ENCODE assay signal across 8 cellular contexts in the genomic region with DNA sequence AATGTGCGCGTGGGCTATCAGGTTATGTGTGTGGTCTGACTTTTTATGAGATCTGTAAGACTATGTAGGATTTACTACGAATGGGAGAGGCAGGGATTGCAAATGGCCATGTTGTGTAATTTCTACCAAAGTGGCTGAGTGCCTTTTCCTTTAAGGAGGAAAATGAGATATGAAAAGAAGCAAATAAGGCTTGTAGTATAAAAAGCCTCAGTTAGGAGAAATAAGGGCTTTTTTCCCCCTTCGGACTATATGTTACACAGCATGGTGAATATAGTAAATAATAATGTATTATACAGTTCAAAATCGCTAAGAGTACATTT. TPM values are rescaled to one million over a fixed set of nuclear protein-coding genes. Genes with fewer than 3 reads are reported as not detected.
DNase-seq lines count a peak whose midpoint lies in the region; ATAC-seq, FAIRE-seq and TF ChIP-seq lines count a peak whose summit lies in the region.

No MANE protein-coding gene starts in this region.

- H3K9me3 Mint-ChIP-seq in H9 (peaks cover 11% of the 10 kb centered on the region in 2 experiments), glutamatergic neuron (ENCODE audit: unreplicated experiment) (peaks cover 18% of the 10 kb centered on the region)

- H4K20me1 ChIP-seq in H9 (ENCODE audit: control insufficient read depth, insufficient read depth, insufficient read length): no peaks in the 10 kb centered on the region

- no peak overlapping the region for H2BK20ac ChIP-seq in H9 (ENCODE audit: low read depth, low read length, poor library complexity, severe bottlenecking)

- no peak overlapping the region for H2AFZ ChIP-seq in H9 (ENCODE audit: low read length)

- no peak overlapping the region for H3K23ac ChIP-seq in H9 (ENCODE audit: insufficient read length, low read depth, low read length)

- H3K79me2 ChIP-seq in H9 (ENCODE audit: insufficient read depth, low read length): no peaks in the 10 kb centered on the region

- H3K4ac ChIP-seq in H9 (ENCODE audit: low read depth, low read length): no peak overlapping the region

- H3K36me3 Mint-ChIP-seq in H9 (ENCODE audit: insufficient read depth in 1 of 3, low read depth in 3 of 3) (peaks cover 0 to 10% (median 9%) of the 10 kb centered on the region in 3 experiments; a peak in 5 of 7 replicates), glutamatergic neuron (ENCODE audit: unreplicated experiment) (peaks cover 5% of the 10 kb centered on the region)

- H3K4me2 ChIP-seq in H9 (ENCODE audit: insufficient read depth, insufficient read length, low read length): peak overlapping the region; percentile 80

- no peak overlapping the region for H2BK12ac ChIP-seq in H9 (ENCODE audit: insufficient read length, low read depth, low read length)

- DNase-seq in H9 (no peak), glutamatergic neuron (no peak), small intestine (no peak), OCI-M1 (lab: John Stamatoyannopoulos, UW) (no peak), islet precursor cell (no peak), cerebellum (ENCODE audit: low spot score) (no peak)

- no peak overlapping the region for H3K56ac ChIP-seq in H9 (ENCODE audit: insufficient read length, low read depth, low read length)

- no peaks in the 10 kb centered on the region for H3K79me1 ChIP-seq in H9 (ENCODE audit: insufficient read depth, low read depth, low read length, poor library complexity, severe bottlenecking)

- no peak overlapping the region for H3T11ph ChIP-seq in H9 (ENCODE audit: low read length)

- H2BK120ac ChIP-seq in H9 (ENCODE audit: low read depth, low read length, poor library complexity, severe bottlenecking): no peak overlapping the region

- no peak overlapping the region for H2AK5ac ChIP-seq in H9 (ENCODE audit: insufficient read length, low read length)

- H2BK15ac ChIP-seq in H9 (ENCODE audit: low read depth, low read length): no peak overlapping the region

- peak overlapping the region; percentile 88 to 94 for H3K4me3 Mint-ChIP-seq in H9
- H3K4me3 Mint-ChIP-seq in glutamatergic neuron (ENCODE audit: unreplicated experiment): peak overlapping the region; percentile 95

- H3K27me3 ChIP-seq in H9 (ENCODE audit: insufficient read depth, low read length) (no peaks in the 10 kb centered on the region), small intestine (ENCODE audit: control insufficient read depth in 2 of 2, insufficient read depth in 2 of 2, low read length in 2 of 2) (no peaks in the 10 kb centered on the region)

- peaks cover 2% of the 10 kb centered on the region in 2 donors for H3K36me3 ChIP-seq in small intestine (ENCODE audit: control insufficient read depth in 2 of 2, insufficient read depth in 2 of 2, low read length in 2 of 2)

- peak overlapping the region; percentile 88; the same call in 1 of the 2 replicates for H3K14ac ChIP-seq in H9 (ENCODE audit: insufficient read depth, low read length)

- no peak for TF ChIP-seq CTCF in H9 (conservative IDR thresholded peaks at IDR 0.05)
- TF ChIP-seq CTCF in WI38 (IDR thresholded peaks at IDR 0.05; ENCODE audit: low read depth, low read length): no peak
- no peak for TF ChIP-seq CTCF in glutamatergic neuron (IDR thresholded peaks at IDR 0.05; ENCODE audit: partially characterized antibody, unreplicated experiment)

- H2BK5ac ChIP-seq in H9 (ENCODE audit: insufficient read length, low read length): no peak overlapping the region

- no peak overlapping the region for H4K8ac ChIP-seq in H9 (replicated peaks; ENCODE audit: insufficient read length, low read depth, low read length)

- peak overlapping the region; percentile 83 for H3K9ac ChIP-seq in H9 (ENCODE audit: extremely low read depth, insufficient read length, low read length)

- H4K91ac ChIP-seq in H9 (ENCODE audit: insufficient read length, low read depth, low read length): no peak overlapping the region

- 0 out of 2 replicates have a peak, but pooled peaks cover 2% of the 10 kb centered on the region for H3K27me3 Mint-ChIP-seq in H9 (ENCODE audit: low read depth)
- peaks cover 9% of the 10 kb centered on the region for H3K27me3 Mint-ChIP-seq in glutamatergic neuron (ENCODE audit: unreplicated experiment)

- no peak for FAIRE-seq in small intestine (lab: Jason Lieb, UNC)

- H3K9me3 ChIP-seq in H9 (ENCODE audit: control insufficient read depth, low read depth, low read length) (no peaks in the 10 kb centered on the region), small intestine (ENCODE audit: control insufficient read depth, low read depth) (no peaks in the 10 kb centered on the region)

- no peak overlapping the region for H3K27ac ChIP-seq in H9 (ENCODE audit: insufficient read length, low read depth, low read length)
- H3K27ac ChIP-seq in small intestine (ENCODE audit: low read depth in 1 of 2, low read length in 1 of 2): peak overlapping the region; percentile 54 to 64

- no peak for ATAC-seq in HG03045 (IDR thresholded peaks at IDR 0.05; ENCODE audit: unreplicated experiment)

- H3K4me1 Mint-ChIP-seq in H9: peaks cover 13% of the 10 kb centered on the region in 2 experiments
- peaks cover 4% of the 10 kb centered on the region for H3K4me1 Mint-ChIP-seq in glutamatergic neuron (ENCODE audit: low read depth, unreplicated experiment)

- H3K4me1 ChIP-seq in H9 (ENCODE audit: insufficient read depth, low read length) (no peaks in the 10 kb centered on the region), small intestine (ENCODE audit: control insufficient read depth in 2 of 2, insufficient read depth in 1 of 2, low read depth in 1 of 2, low read length in 1 of 2) (no peaks in the 10 kb centered on the region)

- H3K18ac ChIP-seq in H9 (ENCODE audit: insufficient read length, low read depth, low read length): peak overlapping the region; percentile 53

- peak overlapping the region; percentile 9 for H4K5ac ChIP-seq in H9 (ENCODE audit: insufficient read length, low read depth, low read length)

- no CpG with 5 or more reads among the region's 5 CpGs for WGBS in H9 (ENCODE audit: extremely low coverage, insufficient read length, low lambda C conversion rate)
- 8 to 9% (median 9%) methylated on average over 5 of the region's 5 CpGs for WGBS in small intestine, 3 donors

- H3K23me2 ChIP-seq in H9 (ENCODE audit: insufficient read length, low read depth, low read length, poor library complexity, severe bottlenecking): peaks cover 3% of the 10 kb centered on the region

- H3K27ac Mint-ChIP-seq in H9: peak overlapping the region; percentile 79 to 99 (median 96)
- H3K27ac Mint-ChIP-seq in glutamatergic neuron (ENCODE audit: unreplicated experiment): peak overlapping the region; percentile 92

- H3K4me3 ChIP-seq in WI38 (ENCODE audit: low read depth, low read length) (peak overlapping the region; percentile 95), small intestine (ENCODE audit: low read depth in 1 of 2, low read length in 2 of 2) (peak overlapping the region; percentile 58 to 78)

RNA-seq across cellular contexts. Expression of gene GPAM, which starts 0.4 kb away (rescaled TPM):
- total RNA-seq in H9 (2021): 16.0 and 18.1 TPM in 2 replicates
- 13.8 TPM for total RNA-seq in glutamatergic neuron (ENCODE audit: unreplicated experiment)
- 10 to 100 TPM in 1 of 3 donors, 1 to 10 TPM in 2; 1.1 to 24.6 (median 3.1) TPM for polyA plus RNA-seq in small intestine
- 37.7 TPM for total RNA-seq in cerebellum
